Comparison of ENCODE assay signal across 13 cellular contexts in genomic region chr16:89335803-89336485, GRCh38.
DNase-seq lines count a peak whose midpoint lies in the region; ATAC-seq lines count a peak whose summit lies in the region.
"Had no signal": no experiment of that assay in that cellular context is flagged by ENCODE, and none has a peak within 500 bp of the region (broad histone marks: within the 10 kb centered on the region; RNA-seq: fewer than 3 reads in every experiment).

No MANE protein-coding gene starts in this region.

- no peak overlapping the region for H3K18ac ChIP-seq in neuronal stem cell (ENCODE audit: low read length)

- ATAC-seq in CD4-positive, CD25-positive, alpha-beta regulatory T cell (ENCODE audit: low read depth in 2 of 2) = no peak
- ATAC-seq in T-helper 17 cell = no peak
- no peak for ATAC-seq in HG02973 (IDR thresholded peaks at IDR 0.05; ENCODE audit: unreplicated experiment)
- ATAC-seq in GM21529 (IDR thresholded peaks at IDR 0.05; ENCODE audit: unreplicated experiment) = no peak

- no CpG with 5 or more reads among the region's 16 CpGs for WGBS in neuronal stem cell (ENCODE audit: extremely low coverage in 2 of 2, insufficient read length in 2 of 2, insufficient replicate concordance in 1 of 2), 2 donors

- no peak overlapping the region for H3K27ac ChIP-seq in CD4-positive, CD25-positive, alpha-beta regulatory T cell (ENCODE audit: insufficient read depth, low read length, poor library complexity, severe bottlenecking)
- no peak overlapping the region for H3K27ac ChIP-seq in neuronal stem cell (replicated peaks; ENCODE audit: low read length)
- H3K27ac ChIP-seq: KMS-11 had no signal

- H4K8ac ChIP-seq in neuronal stem cell (ENCODE audit: low read depth, low read length) = no peak overlapping the region

- no peaks in the 10 kb centered on the region for H3K27me3 ChIP-seq in CD4-positive, CD25-positive, alpha-beta regulatory T cell (ENCODE audit: control insufficient read depth, insufficient read depth, low read length)
- no peaks in the 10 kb centered on the region for H3K27me3 ChIP-seq in neuronal stem cell (ENCODE audit: control insufficient read depth in 3 of 3, insufficient read depth in 3 of 3, low read depth in 1 of 3, low read length in 3 of 3)
- H3K27me3 ChIP-seq: BE2C had no signal

- peak overlapping the region; percentile 76 for H3K14ac ChIP-seq in neuronal stem cell (ENCODE audit: low read length)

- H3K27me3 Mint-ChIP-seq in CD4-positive, CD25-positive, alpha-beta regulatory T cell = no peaks in the 10 kb centered on the region
- H3K27me3 Mint-ChIP-seq in T-helper 17 cell = no peaks in the 10 kb centered on the region

- no peak overlapping the region for H2BK120ac ChIP-seq in neuronal stem cell (ENCODE audit: low read depth, low read length)

- H3K4me1 ChIP-seq in CD4-positive, CD25-positive, alpha-beta regulatory T cell (ENCODE audit: control insufficient read depth, insufficient read depth, low read length, poor library complexity, severe bottlenecking) = peaks cover 75% of the 10 kb centered on the region
- peaks cover 24 to 38% of the 10 kb centered on the region in 2 donors for H3K4me1 ChIP-seq in neuronal stem cell (ENCODE audit: control insufficient read depth in 2 of 2, insufficient read depth in 1 of 2, low read depth in 1 of 2, low read length in 2 of 2)

- no peak overlapping the region for H2BK5ac ChIP-seq in neuronal stem cell (ENCODE audit: low read length)

- H3K79me1 ChIP-seq in neuronal stem cell (ENCODE audit: low read depth, low read length) = peaks cover 24% of the 10 kb centered on the region

- no peak overlapping the region for H2BK12ac ChIP-seq in neuronal stem cell (ENCODE audit: low read length)

- no peaks in the 10 kb centered on the region for H3K36me3 Mint-ChIP-seq in CD4-positive, CD25-positive, alpha-beta regulatory T cell
- H3K36me3 Mint-ChIP-seq in T-helper 17 cell (ENCODE audit: low read depth) = no peaks in the 10 kb centered on the region

- H3K4me2 ChIP-seq in neuronal stem cell (ENCODE audit: insufficient read depth, low read length, poor library complexity, severe bottlenecking) = no peak overlapping the region
- H3K4me2 ChIP-seq: KMS-11 had no signal

- no peaks in the 10 kb centered on the region for H3K9me3 Mint-ChIP-seq in CD4-positive, CD25-positive, alpha-beta regulatory T cell

- no peak overlapping the region for H3K4ac ChIP-seq in neuronal stem cell (ENCODE audit: low read length)

- intact Hi-C loops in cardiac septum (cut with DNase I) = loop anchor here (2.0 kb wide), 1 partner anchor 221 kb away; no protein-coding TSS in a partner anchor

- H2AFZ ChIP-seq in neuronal stem cell (ENCODE audit: low read length) = no peak overlapping the region

- no peak overlapping the region for H2AK5ac ChIP-seq in neuronal stem cell (ENCODE audit: low read depth, low read length)

- H3K4me1 Mint-ChIP-seq in CD4-positive, CD25-positive, alpha-beta regulatory T cell = peaks cover 29 to 89% (median 55%) of the 10 kb centered on the region in 4 donors
- peaks cover 46% of the 10 kb centered on the region for H3K4me1 Mint-ChIP-seq in T-helper 17 cell

- no peak overlapping the region for H2BK15ac ChIP-seq in neuronal stem cell (ENCODE audit: low read length)

- peak overlapping the region in 3 of 4 donors; percentile 22 to 54 (median 51) for H3K4me3 Mint-ChIP-seq in CD4-positive, CD25-positive, alpha-beta regulatory T cell
- H3K4me3 Mint-ChIP-seq in T-helper 17 cell = peak overlapping the region; percentile 5

- no peak overlapping the region for H3K4me3 ChIP-seq in CD4-positive, CD25-positive, alpha-beta regulatory T cell (ENCODE audit: low read depth, low read length)
- no peak overlapping the region for H3K4me3 ChIP-seq in neuronal stem cell (ENCODE audit: low read length in 2 of 2)

- DNase-seq in CD4-positive, CD25-positive, alpha-beta regulatory T cell = no peak
- DNase-seq in T-helper 17 cell = no peak
- DNase-seq in cardiac septum (ENCODE audit: low spot score) = peak; percentile 76
- no peak for DNase-seq in neuronal stem cell (ENCODE audit: low spot score)
- DNase-seq in SKM-1 (lab: John Stamatoyannopoulos, UW; ENCODE audit: unreplicated experiment) = no peak
- DNase-seq in GM19240 (ENCODE audit: insufficient read length, low spot score) = no peak
- DNase-seq: activated CD4-positive, alpha-beta T cell treated with anti-CD3 and anti-CD28 coated beads, Interleukin-2, amount 50 U/mL, for 1 hour; BE2C; occipital lobe; T-helper 1 cell had no signal

- no peak overlapping the region for H4K91ac ChIP-seq in neuronal stem cell (ENCODE audit: low read depth, low read length, poor library complexity)

- peak overlapping the region; percentile 71 for H3K23ac ChIP-seq in neuronal stem cell (ENCODE audit: low read depth, low read length, poor library complexity)

- H3K36me3 ChIP-seq in CD4-positive, CD25-positive, alpha-beta regulatory T cell (ENCODE audit: control insufficient read depth, insufficient read depth, low read length) = no peaks in the 10 kb centered on the region
- peaks cover 0 to 5% of the 10 kb centered on the region in 2 donors for H3K36me3 ChIP-seq in neuronal stem cell (replicated peaks in 1 of 2; ENCODE audit: control insufficient read depth in 2 of 2, insufficient read depth in 2 of 2, low read length in 2 of 2)

- peak overlapping the region in 2 of 3 donors; percentile 29 to 69 for H3K27ac Mint-ChIP-seq in CD4-positive, CD25-positive, alpha-beta regulatory T cell
- peak overlapping the region; percentile 56 for H3K27ac Mint-ChIP-seq in T-helper 17 cell

- H3K9me3 ChIP-seq in CD4-positive, CD25-positive, alpha-beta regulatory T cell (ENCODE audit: control insufficient read depth in 2 of 2, low read length in 2 of 2) = no peaks in the 10 kb centered on the region
- H3K9me3 ChIP-seq in T-helper 17 cell (ENCODE audit: control insufficient read depth, low read length, poor library complexity, severe bottlenecking) (no peaks in the 10 kb centered on the region), neuronal stem cell (replicated peaks in 1 of 2; ENCODE audit: control insufficient read depth in 2 of 2, insufficient read depth in 1 of 2, low read depth in 1 of 2, low read length in 2 of 2) (no peaks in the 10 kb centered on the region)
- H3K9me3 ChIP-seq: BE2C had no signal

- peak overlapping the region; percentile 78 for H3K9ac ChIP-seq in neuronal stem cell (ENCODE audit: low read depth, low read length, poor library complexity)
- H3K9ac ChIP-seq: KMS-11 had no signal
